In the genomic region with DNA sequence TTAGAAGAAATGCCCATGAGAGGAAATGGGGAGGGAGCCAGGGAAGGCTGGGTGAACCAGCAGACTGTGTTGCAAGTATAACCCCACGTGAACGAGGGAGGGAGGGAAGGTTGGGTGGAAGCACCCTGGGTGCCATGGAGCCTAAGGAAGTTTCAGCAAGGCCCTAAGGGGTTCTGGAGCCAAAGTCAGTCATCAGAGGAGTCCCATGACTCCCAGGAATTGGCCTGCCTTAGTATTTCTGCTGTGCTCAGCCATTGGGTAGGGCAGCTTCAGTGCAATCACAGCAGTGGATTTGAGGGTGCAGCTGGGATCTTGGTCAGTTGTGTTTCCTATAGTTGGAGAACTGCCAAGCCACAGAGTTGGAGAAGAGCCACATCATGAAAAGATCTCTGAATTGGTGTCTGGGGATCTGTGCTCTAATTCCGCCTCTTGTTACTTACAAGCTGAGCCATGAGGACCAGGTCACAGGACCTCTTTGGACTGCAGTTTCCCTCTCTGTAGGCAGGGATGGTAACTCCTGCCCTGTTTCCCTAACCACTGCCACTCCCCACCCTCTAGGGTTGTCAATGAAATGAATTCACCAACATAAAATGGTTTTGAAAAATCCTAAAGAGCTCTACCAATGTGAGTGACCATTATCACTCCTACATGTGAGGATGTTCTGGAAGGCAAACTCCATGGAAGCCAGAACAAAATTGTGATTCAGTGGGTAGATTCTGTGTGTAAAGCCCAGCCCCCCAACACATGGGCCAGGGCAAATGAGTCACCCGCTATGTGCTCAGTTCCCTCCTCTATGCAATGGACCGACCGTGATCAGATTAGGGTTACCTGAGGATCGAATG, we compare ENCODE assay signal across 10 cellular contexts.
DNase-seq lines count a peak whose midpoint lies in the region; FAIRE-seq and TF ChIP-seq lines count a peak whose summit lies in the region.
"Had no signal": no experiment of that assay in that cellular context is flagged by ENCODE, and none has a peak within 500 bp of the region (broad histone marks: within the 10 kb centered on the region; RNA-seq: fewer than 3 reads in every experiment).

No MANE protein-coding gene starts in this region.

- no peak overlapping the region for H3K4me3 ChIP-seq in fibroblast of pulmonary artery (replicated peaks; ENCODE audit: low read depth, low read length)
- H3K4me3 ChIP-seq: GM23338 had no signal

- FAIRE-seq in D721Med (lab: Jason Lieb, UNC): no peak

- DNase-seq in DMS79 (lab: John Stamatoyannopoulos, UW) (peak; percentile 89), NCI-H69 (lab: John Stamatoyannopoulos, UW) (peak; percentile 76), fibroblast of pulmonary artery (ENCODE audit: low read depth) (peak; percentile 66), posterior vena cava (ENCODE audit: low spot score) (peak; percentile 87), GOT3 (lab: John Stamatoyannopoulos, UW) (no peak), D721Med (ENCODE audit: insufficient read length, low spot score) (no peak), NCI-H526 treated with DMSO at 0.1 percent for 48 hours (lab: John Stamatoyannopoulos, UW) (no peak), HK-2 (ENCODE audit: unreplicated experiment) (no peak)
- DNase-seq: stimulated activated CD8-positive, alpha-beta memory T cell treated with anti-CD3 and anti-CD28 coated beads, Interleukin-4, amount 100 ng/mL, for 48 hours had no signal

- TF ChIP-seq CTCF in fibroblast of pulmonary artery (IDR thresholded peaks at IDR 0.05; ENCODE audit: low read length, missing control alignments): no peak
- TF ChIP-seq CTCF in D721Med (IDR thresholded peaks at IDR 0.05; ENCODE audit: insufficient read depth, missing control alignments): no peak

- intact Hi-C loops in posterior vena cava (cut with DNase I): no loop called here

Comparison
In these comparisons a context has a peak if more than half of its experiments do, and no peak if none do; other contexts are left out.
1. DNase-seq: peak in DMS79 (single experiment), NCI-H69 (single experiment), fibroblast of pulmonary artery (single experiment) and posterior vena cava (single experiment); none in GOT3 (single experiment), D721Med (single experiment), NCI-H526 treated with DMSO at 0.1 percent for 48 hours (single experiment) and HK-2 (single experiment).